Comparison of ENCODE assay signal across 1 cellular context in genomic region chr11:70741085-70741484, GRCh38.
TF ChIP-seq lines count a peak whose summit lies in the region.

No MANE protein-coding gene starts in this region.

TF ChIP-seq in HEK293, 187 proteins besides CTCF, POLR2A, EP300 and RAD21 (continued from another document):
- TF ChIP-seq ZNF26 (tag by site-specific recombination; IDR thresholded peaks at IDR 0.05): no peak
- TF ChIP-seq ZNF677 (tag by site-specific recombination; IDR thresholded peaks at IDR 0.05): no peak
- no peak for TF ChIP-seq SALL2 (tag by site-specific recombination; IDR thresholded peaks at IDR 0.05; ENCODE audit: borderline replicate concordance)
- peak; percentile 89 for TF ChIP-seq ZNF366 (tag by site-specific recombination; conservative IDR thresholded peaks at IDR 0.05)
- TF ChIP-seq ZNF747 (tag by site-specific recombination; IDR thresholded peaks at IDR 0.05): no peak
